ENCODE assay signal across 26 cellular contexts in the genomic region with DNA sequence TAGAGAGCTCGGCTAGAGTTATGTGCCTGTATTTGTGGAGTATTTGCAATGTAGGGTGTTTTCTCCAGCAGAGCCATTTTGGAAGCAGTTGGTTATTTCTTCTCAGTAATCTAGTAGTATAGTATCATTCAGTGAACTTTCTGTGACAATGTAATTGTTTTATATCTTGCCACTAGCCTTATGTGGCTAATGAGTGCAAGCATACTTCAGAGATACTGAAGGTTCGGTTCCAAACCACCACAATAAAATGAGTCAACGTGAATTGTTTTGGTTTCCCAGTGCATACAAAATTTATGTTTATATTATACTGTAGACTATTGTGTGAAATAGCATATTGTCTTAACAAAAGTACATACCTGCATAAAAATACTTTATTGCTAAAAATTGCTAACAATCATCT.
A peak's percentile ranks its signal among the peaks of the same experiment; 100 is the strongest.
DNase-seq lines count a peak whose midpoint lies in the region; ATAC-seq, FAIRE-seq and TF ChIP-seq lines count a peak whose summit lies in the region.
"Had no signal": no experiment of that assay in that cellular context is flagged by ENCODE, and none has a peak within 500 bp of the region (broad histone marks: within the 10 kb centered on the region; RNA-seq: fewer than 3 reads in every experiment).

No MANE protein-coding gene starts in this region.

- no peaks in the 10 kb centered on the region for H3K9me3 ChIP-seq in Panc1 (ENCODE audit: control insufficient read depth, insufficient read depth, low read depth, low read length)
- H3K9me3 ChIP-seq in mucosa of descending colon, result no peaks in the 10 kb centered on the region
- H3K9me3 ChIP-seq: BE2C, SJCRH30 had no signal

- H3K4me1 ChIP-seq in Panc1 (ENCODE audit: control insufficient read depth, insufficient read depth, low read length), result peaks cover 9% of the 10 kb centered on the region; the same call in 1 of the 2 replicates
- H3K4me1 ChIP-seq in mucosa of descending colon (ENCODE audit: low read depth), result peaks cover 4% of the 10 kb centered on the region
- H3K4me1 ChIP-seq: SJCRH30 had no signal

- TF ChIP-seq CTCF in Panc1 (IDR thresholded peaks at IDR 0.05) (no peak), mucosa of descending colon (IDR thresholded peaks at IDR 0.05) (no peak)

- H3K36me3 ChIP-seq in Panc1 (ENCODE audit: control insufficient read depth, insufficient read depth, low read length) (no peaks in the 10 kb centered on the region), mucosa of descending colon (ENCODE audit: low read depth) (no peaks in the 10 kb centered on the region)
- H3K36me3 ChIP-seq: BE2C, SJCRH30 had no signal

- FAIRE-seq in urothelium cell line (lab: Jason Lieb, UNC), result no peak
- FAIRE-seq: GM12891, GM19239, HepG2 had no signal

- POLR2A ChIA-PET in Panc1 (lab: Charles Lee), result no interaction called here

- H3K4me3 ChIP-seq in Panc1 (ENCODE audit: low read depth in 2 of 2, low read length in 2 of 2) (no peak overlapping the region), mucosa of descending colon (no peak overlapping the region)
- H3K4me3 ChIP-seq: MG63, SJCRH30 had no signal

- H3K27ac ChIP-seq in Panc1 (ENCODE audit: low read length) (peak overlapping the region; percentile 93; the same call in 1 of the 2 replicates), epithelial cell of prostate (peak overlapping the region; percentile 65)
- H3K27ac ChIP-seq: SJCRH30 had no signal

- no peaks in the 10 kb centered on the region for H3K27me3 ChIP-seq in Panc1 (ENCODE audit: control insufficient read depth, insufficient read depth, low read length)
- H3K27me3 ChIP-seq: BE2C, MG63, SJCRH30 had no signal

- CTCF ChIA-PET in Panc1 (lab: Charles Lee), result no interaction called here

- intact Hi-C loops in Panc1 (cut with micrococcal nuclease; ENCODE audit: unreplicated experiment) (no loop called here), mucosa of descending colon (cut with DNase I, micrococcal nuclease) (no loop called here)

- DNase-seq in Panc1 (ENCODE audit: low read depth, low spot score) (no peak), epithelial cell of prostate (ENCODE audit: low read depth, low spot score) (no peak), mucosa of descending colon (no peak), NCI-H128 (lab: John Stamatoyannopoulos, UW; ENCODE audit: unreplicated experiment) (no peak), occipital lobe (lab: John Stamatoyannopoulos, UW) (no peak), urothelium cell line (ENCODE audit: low spot score) (no peak)
- DNase-seq: BE2C; CD8-positive, alpha-beta memory T cell; DMS 273 treated with DMSO at 0.1 percent for 48 hours; DMS79; GF-D8; Kasumi-1; MG63; NCI-H1105 treated with DMSO at 0.1 percent for 48 hours; NCI-H446; NCI-H524 treated with DMSO at 0.1 percent for 48 hours; NCI-H82; NK-92 treated with Interleukin-12 subunit alpha and Interleukin-12 subunit beta, amount 100 ng/mL, for 24 hours; PC-3; SJCRH30 had no signal

- no TSS peak for BruUV-seq in Panc1 (replicated peaks; lab: Mats Ljungman, UMichigan)

- in situ Hi-C loops in Panc1 (cut with HindIII; ENCODE audit: low pct_unique_long_range_greater_than_20kb, low sequenced_read_pairs), result no loop called here

- ATAC-seq in Panc1, result no peak
- peak; percentile 75 for ATAC-seq in mucosa of descending colon
- no peak for ATAC-seq in GM21360 (IDR thresholded peaks at IDR 0.05; ENCODE audit: unreplicated experiment)
- ATAC-seq: PC-3, Right ventricle myocardium inferior, SK-N-SH treated with all-trans-retinoic acid at 6 μM for 48 hours had no signal
